32 cellular contexts compared by ENCODE assay signal in the genomic region with DNA sequence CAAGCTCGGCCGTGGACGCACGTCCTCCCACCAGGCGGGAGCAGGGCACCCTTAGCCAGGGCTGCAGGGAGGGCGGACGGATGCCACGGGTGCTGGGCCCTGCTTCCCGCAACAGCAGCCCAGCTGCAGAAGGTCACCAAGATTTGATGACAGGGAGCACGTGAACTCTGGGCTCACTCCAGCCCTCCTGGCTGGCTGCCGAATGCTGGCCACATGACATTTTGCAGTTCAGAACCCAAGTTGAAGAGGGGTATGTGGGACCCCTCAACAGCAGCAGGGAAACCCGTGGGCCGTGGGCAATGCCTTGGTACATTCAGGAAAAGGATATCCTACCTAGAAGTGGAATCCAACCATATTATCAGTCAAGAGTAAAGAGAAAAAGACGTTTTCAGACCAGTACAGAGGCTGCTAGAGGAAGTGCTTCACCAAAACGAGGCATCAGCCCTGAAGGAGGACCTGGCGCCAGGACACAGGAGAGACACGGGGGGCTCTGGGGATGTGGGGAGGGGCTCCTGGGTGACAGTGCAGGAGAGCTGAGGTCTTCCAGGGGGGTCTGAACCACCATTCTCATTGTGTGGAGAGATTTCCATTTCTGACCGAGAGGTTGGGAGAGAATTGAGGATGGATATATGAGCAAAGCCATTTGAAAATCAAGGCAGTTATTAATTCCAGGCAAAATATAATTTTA.
DNase-seq lines count a peak whose midpoint lies in the region; ATAC-seq and TF ChIP-seq lines count a peak whose summit lies in the region.
"Had no signal": no experiment of that assay in that cellular context is flagged by ENCODE, and none has a peak within 500 bp of the region (broad histone marks: within the 10 kb centered on the region; RNA-seq: fewer than 3 reads in every experiment).

No MANE protein-coding gene starts in this region.

- H3K27ac ChIP-seq in heart right ventricle (no peak overlapping the region), PC-3 (ENCODE audit: low read length) (no peak overlapping the region), vagina (no peak overlapping the region)
- H3K27ac ChIP-seq: brain microvascular endothelial cell, gastroesophageal sphincter, uterus had no signal

- no TSS peak for BruUV-seq in PC-3 (replicated peaks; lab: Mats Ljungman, UMichigan)

- H3K4me1 Mint-ChIP-seq in chondrocyte (ENCODE audit: low read depth) (peaks cover 59% of the 10 kb centered on the region), mesothelial cell of epicardium (peaks cover 21% of the 10 kb centered on the region), type B pancreatic cell (ENCODE audit: unreplicated experiment) (peaks cover 26% of the 10 kb centered on the region)
- H3K4me1 Mint-ChIP-seq: CD4-positive, alpha-beta memory T cell had no signal

- ATAC-seq in Right ventricle myocardium inferior (no peak), heart right ventricle (no peak), PC-3 (no peak)
- ATAC-seq: activated T-cell treated with anti-CD3 and anti-CD28 coated beads, Interleukin-2, amount 50 U/mL, for 72 hours; gastroesophageal sphincter; stimulated activated naive CD8-positive, alpha-beta T cell treated with anti-CD3 and anti-CD28 coated beads, Interleukin-15, Interleukin-2, amounts not matched to agents 100 U/mL and 50 U/mL, for 24 hours had no signal

- H3K9ac ChIP-seq in PC-3 (ENCODE audit: low read length): no peak overlapping the region

- H3K27me3 ChIP-seq in heart right ventricle (no peaks in the 10 kb centered on the region), PC-3 (ENCODE audit: low read length) (peaks cover 28% of the 10 kb centered on the region), vagina (no peaks in the 10 kb centered on the region)
- H3K27me3 ChIP-seq: brain microvascular endothelial cell, SJCRH30, uterus had no signal

- no peaks in the 10 kb centered on the region for H3K9me2 ChIP-seq in PC-3 (replicated peaks; ENCODE audit: low read length)

- no peak overlapping the region for H3K4me3 Mint-ChIP-seq in chondrocyte (ENCODE audit: unreplicated experiment)
- no peak overlapping the region for H3K4me3 Mint-ChIP-seq in mesothelial cell of epicardium
- H3K4me3 Mint-ChIP-seq in type B pancreatic cell: no peak overlapping the region
- H3K4me3 Mint-ChIP-seq: activated CD4-positive, alpha-beta T cell treated with anti-CD3 and anti-CD28 coated beads, Interleukin-2, amount 10 ng/mL, durations not matched to agents 24 days and 14 days; activated T-cell treated with anti-CD3 and anti-CD28 coated beads, Interleukin-2, amount 50 U/mL, for 72 hours; B cell; CD4-positive, alpha-beta memory T cell had no signal

- no peak for TF ChIP-seq CTCF in heart right ventricle (IDR thresholded peaks at IDR 0.05)
- no peak for TF ChIP-seq CTCF in chondrocyte (IDR thresholded peaks at IDR 0.05)
- no peak for TF ChIP-seq CTCF in mesothelial cell of epicardium (IDR thresholded peaks at IDR 0.05; ENCODE audit: unreplicated experiment)
- TF ChIP-seq CTCF in type B pancreatic cell (conservative IDR thresholded peaks at IDR 0.05): no peak
- no peak for TF ChIP-seq CTCF in PC-3 (conservative IDR thresholded peaks at IDR 0.05; ENCODE audit: low read depth, low read length)
- no peak for TF ChIP-seq CTCF in vagina (IDR thresholded peaks at IDR 0.05)

- POLR2A ChIA-PET in PC-3 (lab: Charles Lee; ENCODE audit: unreplicated experiment): no interaction called here

- H3K27ac Mint-ChIP-seq in chondrocyte (ENCODE audit: unreplicated experiment) (no peak overlapping the region), mesothelial cell of epicardium (no peak overlapping the region), type B pancreatic cell (no peak overlapping the region)
- H3K27ac Mint-ChIP-seq: activated CD4-positive, alpha-beta T cell treated with anti-CD3 and anti-CD28 coated beads, Interleukin-2, amount 10 ng/mL, durations not matched to agents 24 days and 14 days; activated T-cell treated with anti-CD3 and anti-CD28 coated beads, Interleukin-2, amount 50 U/mL, for 72 hours; B cell had no signal

- no peaks in the 10 kb centered on the region for H3K27me3 Mint-ChIP-seq in chondrocyte (ENCODE audit: low read depth)
- H3K27me3 Mint-ChIP-seq in mesothelial cell of epicardium (ENCODE audit: low read depth): no peaks in the 10 kb centered on the region
- peaks cover 13% of the 10 kb centered on the region for H3K27me3 Mint-ChIP-seq in type B pancreatic cell
- H3K27me3 Mint-ChIP-seq: activated CD4-positive, alpha-beta T cell treated with anti-CD3 and anti-CD28 coated beads, Interleukin-2, amount 10 ng/mL, durations not matched to agents 24 days and 14 days; B cell had no signal

- H3K4me3 ChIP-seq in heart right ventricle (no peak overlapping the region), PC-3 (ENCODE audit: low read length) (no peak overlapping the region), vagina (no peak overlapping the region)
- H3K4me3 ChIP-seq: gastroesophageal sphincter, HAP-1, SJCRH30, smooth muscle cell, uterus had no signal

- H3F3A ChIP-seq in PC-3 (ENCODE audit: low read length, unreplicated experiment): no peaks in the 10 kb centered on the region

- intact Hi-C loops in Right ventricle myocardium inferior (cut with DNase I) (no loop called here), heart right ventricle (cut with DNase I) (no loop called here), PC-3 (cut with micrococcal nuclease) (no loop called here), vagina (cut with DNase I) (no loop called here)

- H3K4me2 ChIP-seq in PC-3 (ENCODE audit: low read length): no peak overlapping the region
- H3K4me2 ChIP-seq: smooth muscle cell had no signal

- 51% methylated on average over 18 of the region's 18 CpGs for WGBS in heart right ventricle, 2 donors

- DNase-seq in Right ventricle myocardium inferior (ENCODE audit: missing footprints): peak; percentile 59
- DNase-seq in heart right ventricle: no peak
- peak; percentile 70 for DNase-seq in chondrocyte (ENCODE audit: low spot score)
- DNase-seq in mesothelial cell of epicardium (ENCODE audit: low spot score in 2 of 2, unreplicated experiment in 2 of 2): peak; percentile 10 to 26
- DNase-seq in type B pancreatic cell (ENCODE audit: extremely low spot score, unreplicated experiment): peak; percentile 57
- DNase-seq in PC-3: no peak
- DNase-seq in vagina (ENCODE audit: extremely low spot score in 2 of 2): no peak
- DNase-seq in NCI-H345 (lab: John Stamatoyannopoulos, UW): no peak
- DNase-seq: activated CD4-positive, alpha-beta T cell treated with anti-CD3 and anti-CD28 coated beads, Interleukin-2, amount 10 ng/mL, durations not matched to agents 24 days and 14 days; activated naive CD4-positive, alpha-beta T cell treated with Interleukin-2 at 50 U/mL for 16 hours; activated T-cell treated with anti-CD3 and anti-CD28 coated beads, Interleukin-2, amount 50 U/mL, for 72 hours; amniotic stem cell; brain microvascular endothelial cell; CD4-positive, alpha-beta memory T cell; DND-41; GF-D8; hypothalamus; KG1; NCI-H1105; NCI-H187 treated with DMSO at 0.1 percent for 48 hours; NCI-H2171 treated with DMSO at 0.1 percent for 48 hours; NCI-H526 treated with DMSO at 0.1 percent for 48 hours; SJCRH30; stimulated activated CD4-positive, alpha-beta T cell treated with anti-CD3 and anti-CD28 coated beads, Interleukin-1b, Interleukin-23, amount 100 ng/mL, for 48 hours; stimulated activated naive CD8-positive, alpha-beta T cell treated with anti-CD3 and anti-CD28 coated beads, Interleukin-15, Interleukin-2, amounts not matched to agents 100 U/mL and 50 U/mL, for 24 hours; SW 1271; T-helper 9 cell had no signal

- H2AFZ ChIP-seq in PC-3 (ENCODE audit: low read length): no peak overlapping the region

- H3K36me3 Mint-ChIP-seq in chondrocyte (ENCODE audit: low read depth) (peaks cover 4% of the 10 kb centered on the region), mesothelial cell of epicardium (peaks cover 5% of the 10 kb centered on the region), type B pancreatic cell (no peaks in the 10 kb centered on the region)

- H3K9me3 Mint-ChIP-seq in chondrocyte (ENCODE audit: low read depth) (peaks cover 11% of the 10 kb centered on the region), mesothelial cell of epicardium (peaks cover 14% of the 10 kb centered on the region), type B pancreatic cell (peaks cover 5% of the 10 kb centered on the region)

- peaks cover 0 to 27% (median 17%) of the 10 kb centered on the region in 11 donors for H3K9me3 ChIP-seq in heart right ventricle
- H3K9me3 ChIP-seq in PC-3 (ENCODE audit: low read length): peaks cover 6% of the 10 kb centered on the region; the same call in 1 of the 2 replicates
- no peaks in the 10 kb centered on the region for H3K9me3 ChIP-seq in vagina

- CTCF ChIA-PET in PC-3 (lab: Charles Lee): no interaction called here

- no peak for TF ChIP-seq POLR2A in vagina (IDR thresholded peaks at IDR 0.05)

- no peaks in the 10 kb centered on the region for H3K79me2 ChIP-seq in PC-3 (ENCODE audit: low read length)

- H3K4me1 ChIP-seq in heart right ventricle: peaks cover 13 to 50% (median 23%) of the 10 kb centered on the region in 9 donors
- H3K4me1 ChIP-seq in PC-3 (ENCODE audit: insufficient read depth, low read length): no peaks in the 10 kb centered on the region
- peaks cover 30% of the 10 kb centered on the region for H3K4me1 ChIP-seq in vagina
- H3K4me1 ChIP-seq: HAP-1 had no signal

- no peaks in the 10 kb centered on the region for H4K20me1 ChIP-seq in PC-3 (ENCODE audit: low read length)

- H3K36me3 ChIP-seq in heart right ventricle: no peaks in the 10 kb centered on the region
- no peaks in the 10 kb centered on the region for H3K36me3 ChIP-seq in PC-3 (ENCODE audit: low read depth, low read length)
- no peaks in the 10 kb centered on the region for H3K36me3 ChIP-seq in vagina
- H3K36me3 ChIP-seq: brain microvascular endothelial cell, gastroesophageal sphincter, HAP-1, SJCRH30, uterus had no signal

Comparison
In these comparisons a context has a peak if more than half of its experiments do, and no peak if none do; other contexts are left out.
1. DNase-seq: peak in Right ventricle myocardium inferior (single experiment), chondrocyte (single experiment), mesothelial cell of epicardium (2 of 2) and type B pancreatic cell (single experiment); none in heart right ventricle (0 of 2), PC-3 (single experiment), vagina (0 of 2) and NCI-H345 (single experiment).